Comparison of ENCODE assay signal across 8 cellular contexts in the genomic region with DNA sequence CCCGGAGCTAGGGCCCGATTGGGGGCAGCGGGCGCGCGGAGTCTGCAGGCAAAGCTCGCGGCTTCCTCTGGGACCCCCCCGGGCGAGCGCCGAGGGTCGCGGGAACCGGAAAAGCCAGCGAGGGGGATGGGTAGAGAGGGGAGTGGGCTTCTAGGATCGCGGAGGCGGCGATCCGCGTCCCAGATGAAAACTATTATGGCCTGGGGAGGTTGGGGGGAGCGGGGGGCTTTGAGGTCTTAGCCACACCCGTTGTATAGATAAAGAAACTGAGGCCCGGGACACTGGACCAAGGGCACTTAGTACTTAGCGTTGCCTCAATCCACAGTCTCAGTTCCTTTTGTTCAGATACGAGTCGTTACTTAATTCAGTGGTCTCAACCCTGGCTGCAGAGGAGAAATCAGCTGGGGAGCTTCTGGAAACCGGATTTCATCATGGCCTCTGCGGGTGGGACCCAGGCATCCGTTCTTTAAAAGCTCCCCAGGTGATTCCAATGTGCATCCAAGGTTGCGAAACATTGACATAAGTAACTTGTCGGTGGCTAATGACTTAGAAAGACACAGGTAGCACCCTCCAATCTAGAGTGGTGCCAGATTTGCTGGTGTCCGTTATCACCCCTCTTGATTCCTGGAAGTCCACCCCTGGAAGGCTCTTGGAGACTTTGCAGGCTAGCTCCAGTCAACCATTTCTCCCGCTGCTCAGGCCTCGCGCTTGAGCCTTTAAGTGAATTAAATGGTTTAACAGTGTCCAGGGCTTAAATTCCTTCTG.
DNase-seq lines count a peak whose midpoint lies in the region; ATAC-seq and TF ChIP-seq lines count a peak whose summit lies in the region.

No MANE protein-coding gene starts in this region.

- TF ChIP-seq POLR2A in sigmoid colon (IDR thresholded peaks at IDR 0.05) = no peak

- no peak for TF ChIP-seq EP300 in sigmoid colon (IDR thresholded peaks at IDR 0.05)

- intact Hi-C loops in sigmoid colon (cut with DNase I) = loop anchor here (5.0 kb wide), 1 partner anchor 88 kb away; a partner anchor contains a TSS

- H3K4me1 ChIP-seq in sigmoid colon = peaks cover 0 to 17% (median 2%) of the 10 kb centered on the region in 4 donors

- 15 to 23% methylated on average over 37 of the region's 37 CpGs for WGBS in sigmoid colon, 2 donors

- H3K36me3 ChIP-seq in sigmoid colon = no peaks in the 10 kb centered on the region

- TF ChIP-seq CTCF in GM20000 (IDR thresholded peaks at IDR 0.05; ENCODE audit: extremely low read depth, missing control alignments) = no peak
- no peak for TF ChIP-seq CTCF in fibroblast of the aortic adventitia (IDR thresholded peaks at IDR 0.05; ENCODE audit: insufficient read depth, low read length)
- no peak for TF ChIP-seq CTCF in sigmoid colon (IDR thresholded peaks at IDR 0.05)

- no peaks in the 10 kb centered on the region for H3K9me3 ChIP-seq in sigmoid colon

- peak overlapping the region; percentile 55 for H3K4me3 ChIP-seq in fibroblast of the aortic adventitia (ENCODE audit: low read depth, low read length)
- H3K4me3 ChIP-seq in sigmoid colon = peak overlapping the region; percentile 17 to 54 (median 48)

- peak; percentile 5 for DNase-seq in GM20000 (ENCODE audit: low spot score)
- peak; percentile 8 for DNase-seq in SIG-M5 (lab: John Stamatoyannopoulos, UW)
- no peak for DNase-seq in fibroblast of the aortic adventitia (ENCODE audit: low read depth)
- DNase-seq in sigmoid colon = no peak
- DNase-seq in NCI-H1436 (lab: John Stamatoyannopoulos, UW) = no peak
- DNase-seq in stimulated activated CD8-positive, alpha-beta memory T cell treated with anti-CD3 and anti-CD28 coated beads, Interleukin-4, amount 100 ng/mL, for 48 hours = no peak
- DNase-seq in SW 1271 (lab: John Stamatoyannopoulos, UW) = no peak

- peaks cover 10 to 20% (median 13%) of the 10 kb centered on the region in 3 donors for H3K27me3 ChIP-seq in sigmoid colon

- ATAC-seq in GM21526 (IDR thresholded peaks at IDR 0.05; ENCODE audit: low FRiP score, unreplicated experiment) = no peak

- peak overlapping the region in 1 of 4 donors; percentile 8 for H3K27ac ChIP-seq in sigmoid colon

Comparison
In these comparisons a context has a peak if more than half of its experiments do, and no peak if none do; other contexts are left out.
1. DNase-seq: peak in GM20000 (single experiment) and SIG-M5 (single experiment); none in fibroblast of the aortic adventitia (single experiment), sigmoid colon (single experiment), NCI-H1436 (single experiment), stimulated activated CD8-positive, alpha-beta memory T cell treated with anti-CD3 and anti-CD28 coated beads, Interleukin-4, amount 100 ng/mL, for 48 hours (single experiment) and SW 1271 (0 of 2).